Comparison of ENCODE assay signal across 11 cellular contexts in the genomic region with DNA sequence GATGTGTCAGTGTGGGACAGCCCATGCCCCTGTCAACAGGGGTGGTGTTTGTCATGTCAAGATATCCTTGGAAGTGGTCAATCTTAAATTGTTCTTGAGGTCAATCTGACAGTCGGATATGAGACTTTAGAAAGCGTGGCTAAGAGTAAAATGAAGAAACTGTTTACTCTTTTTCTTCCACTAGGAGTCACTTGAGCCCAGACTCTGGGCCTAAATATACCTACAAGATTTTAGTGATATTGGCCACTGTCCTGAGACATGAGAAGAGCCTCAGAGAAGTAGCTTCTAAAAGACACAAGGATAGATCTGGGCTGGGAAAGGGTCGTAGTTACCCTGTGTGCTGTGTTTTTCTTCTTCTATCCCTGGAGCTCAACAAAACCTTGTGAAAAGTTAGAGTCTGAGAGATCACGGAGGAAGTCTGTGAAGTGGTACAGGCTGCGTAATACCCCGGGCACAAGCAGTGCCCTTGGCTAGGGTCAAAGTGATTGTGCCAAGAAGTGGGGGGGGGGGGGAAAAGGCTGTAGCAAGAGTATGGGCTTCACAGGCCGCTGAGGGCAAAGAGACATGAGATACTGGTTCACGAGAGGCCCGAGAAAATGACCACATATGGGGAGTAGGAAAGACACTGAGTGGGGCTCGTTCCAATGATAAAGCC.
DNase-seq lines count a peak whose midpoint lies in the region; ATAC-seq and TF ChIP-seq lines count a peak whose summit lies in the region.
"Had no signal": no experiment of that assay in that cellular context is flagged by ENCODE, and none has a peak within 500 bp of the region (broad histone marks: within the 10 kb centered on the region; RNA-seq: fewer than 3 reads in every experiment).

No MANE protein-coding gene starts in this region.

- DNase-seq in EH (ENCODE audit: low read depth): peak; percentile 35
- peak; percentile 74 for DNase-seq in Karpas-422
- peak; percentile 24 for DNase-seq in myocyte (ENCODE audit: low read depth)
- no peak for DNase-seq in left ventricle myocardium superior
- no peak for DNase-seq in NCI-H510A treated with DMSO at 0.1 percent for 48 hours (lab: John Stamatoyannopoulos, UW)
- DNase-seq in NCI-H2029 treated with DMSO at 0.1 percent for 48 hours (lab: John Stamatoyannopoulos, UW): no peak
- DNase-seq in activated CD4-positive, alpha-beta T cell treated with anti-CD3 and anti-CD28 coated beads, Interleukin-2, amount 50 U/mL, for 4 hours: no peak
- DNase-seq: NK-92 treated with Interleukin-12 subunit alpha and Interleukin-12 subunit beta, amount 100 ng/mL, for 24 hours; sigmoid colon; stimulated activated naive B cell treated with anti-CD40 and anti-IgM and Interleukin-4, amounts not matched to agents 10 μg/mL and 1 μg/mL and 100 μg/mL, for 72 hours had no signal

- no peaks in the 10 kb centered on the region for H3K9me3 ChIP-seq in Karpas-422 (ENCODE audit: low read length)
- H3K9me3 ChIP-seq: sigmoid colon had no signal

- no peak overlapping the region for H3K4me2 ChIP-seq in Karpas-422 (ENCODE audit: low read depth, low read length, poor library complexity, severe bottlenecking)

- H3K27me3 ChIP-seq in Karpas-422 (ENCODE audit: low read length): no peaks in the 10 kb centered on the region
- H3K27me3 ChIP-seq: sigmoid colon had no signal

- H3K9ac ChIP-seq in Karpas-422 (ENCODE audit: low read length): no peak overlapping the region

- H3K27ac Mint-ChIP-seq in brain: peak overlapping the region in 1 of 5 experiments; percentile 4
- H3K27ac Mint-ChIP-seq: stimulated activated naive B cell treated with anti-CD40 and anti-IgM and Interleukin-4, amounts not matched to agents 10 μg/mL and 1 μg/mL and 100 μg/mL, for 72 hours had no signal

- ATAC-seq in left ventricle myocardium superior: no peak
- ATAC-seq: stimulated activated naive B cell treated with anti-CD40 and anti-IgM and Interleukin-4, amounts not matched to agents 10 μg/mL and 1 μg/mL and 100 μg/mL, for 72 hours had no signal

- no peaks in the 10 kb centered on the region for H3K36me3 Mint-ChIP-seq in brain
- H3K36me3 Mint-ChIP-seq: stimulated activated naive B cell treated with anti-CD40 and anti-IgM and Interleukin-4, amounts not matched to agents 10 μg/mL and 1 μg/mL and 100 μg/mL, for 72 hours had no signal

- H3K9me2 ChIP-seq in Karpas-422 (replicated peaks; ENCODE audit: insufficient read depth, low read length): no peaks in the 10 kb centered on the region

- no peak overlapping the region for H3K27ac ChIP-seq in Karpas-422 (ENCODE audit: low read length)
- H3K27ac ChIP-seq: sigmoid colon had no signal

- peak; percentile 37 to 48 for TF ChIP-seq CTCF in brain (conservative IDR thresholded peaks at IDR 0.05)

- no peaks in the 10 kb centered on the region for H3K9me3 Mint-ChIP-seq in brain
- H3K9me3 Mint-ChIP-seq: stimulated activated naive B cell treated with anti-CD40 and anti-IgM and Interleukin-4, amounts not matched to agents 10 μg/mL and 1 μg/mL and 100 μg/mL, for 72 hours had no signal

- no peaks in the 10 kb centered on the region for H4K20me1 ChIP-seq in Karpas-422 (ENCODE audit: insufficient read depth, low read depth, low read length)

- no peaks in the 10 kb centered on the region for H3K4me1 Mint-ChIP-seq in brain
- H3K4me1 Mint-ChIP-seq: stimulated activated naive B cell treated with anti-CD40 and anti-IgM and Interleukin-4, amounts not matched to agents 10 μg/mL and 1 μg/mL and 100 μg/mL, for 72 hours had no signal

- no peak overlapping the region for H3K4me3 ChIP-seq in Karpas-422 (ENCODE audit: low read length)
- H3K4me3 ChIP-seq: sigmoid colon had no signal

- no peaks in the 10 kb centered on the region for H3K36me3 ChIP-seq in Karpas-422 (ENCODE audit: insufficient read depth, low read length)
- H3K36me3 ChIP-seq: sigmoid colon had no signal

- no peak overlapping the region for H2AFZ ChIP-seq in Karpas-422 (ENCODE audit: low read length)

- intact Hi-C loops in left ventricle myocardium superior (cut with micrococcal nuclease): no loop called here

- no peaks in the 10 kb centered on the region for H3K4me1 ChIP-seq in Karpas-422 (ENCODE audit: low read length)
- H3K4me1 ChIP-seq: sigmoid colon had no signal

- H3K4me3 Mint-ChIP-seq in brain: no peak overlapping the region
- H3K4me3 Mint-ChIP-seq: stimulated activated naive B cell treated with anti-CD40 and anti-IgM and Interleukin-4, amounts not matched to agents 10 μg/mL and 1 μg/mL and 100 μg/mL, for 72 hours had no signal

- no peaks in the 10 kb centered on the region for H3K79me2 ChIP-seq in Karpas-422 (ENCODE audit: low read length)

- H3K27me3 Mint-ChIP-seq in brain: no peaks in the 10 kb centered on the region
- H3K27me3 Mint-ChIP-seq: stimulated activated naive B cell treated with anti-CD40 and anti-IgM and Interleukin-4, amounts not matched to agents 10 μg/mL and 1 μg/mL and 100 μg/mL, for 72 hours had no signal

Comparison
In these comparisons a context has a peak if more than half of its experiments do, and no peak if none do; other contexts are left out.
1. DNase-seq: peak in EH (single experiment), Karpas-422 (single experiment) and myocyte (single experiment); none in left ventricle myocardium superior (single experiment), NCI-H510A treated with DMSO at 0.1 percent for 48 hours (single experiment), NCI-H2029 treated with DMSO at 0.1 percent for 48 hours (single experiment) and activated CD4-positive, alpha-beta T cell treated with anti-CD3 and anti-CD28 coated beads, Interleukin-2, amount 50 U/mL, for 4 hours (0 of 2).